Comparison of ENCODE assay signal across 8 cellular contexts in genomic region chr19:7670150-7670784, GRCh38. TPM values are rescaled to one million over a fixed set of nuclear protein-coding genes. Genes with fewer than 3 reads are reported as not detected.
DNase-seq lines count a peak whose midpoint lies in the region; ATAC-seq, FAIRE-seq and TF ChIP-seq lines count a peak whose summit lies in the region.

No MANE protein-coding gene starts in this region.

- FAIRE-seq in A549 (lab: Jason Lieb, UNC) (no peak), HepG2 (lab: Jason Lieb, UNC) (no peak)

- H3K36me3 ChIP-seq in HepG2 (replicated peaks in 1 of 2; ENCODE audit: control insufficient read depth in 1 of 2, insufficient read depth in 2 of 2, low read length in 2 of 2), result no peaks in the 10 kb centered on the region

- peaks cover 0 to 25% of the 10 kb centered on the region in 2 experiments; a peak in 1 of 5 replicates for H3K27me3 ChIP-seq in HepG2 (ENCODE audit: control insufficient read depth in 1 of 2, insufficient read depth in 2 of 2, low read length in 2 of 2)

- intact Hi-C loops in activated naive CD4-positive, alpha-beta T cell treated with anti-CD3 and anti-CD28 coated beads for 36 hours (cut with micrococcal nuclease), result no loop called here
- intact Hi-C loops in HepG2 (cut with micrococcal nuclease; ENCODE audit: unreplicated experiment), result no loop called here

- no peak for TF ChIP-seq RAD21 in A549 (conservative IDR thresholded peaks at IDR 0.05 in 1 of 2, IDR thresholded peaks at IDR 0.05 in 1 of 2)
- TF ChIP-seq RAD21 in HepG2 (CRISPR knock-in tag; IDR thresholded peaks at IDR 0.05), result no peak

- H3K9me3 ChIP-seq in A549 (peaks cover 5% of the 10 kb centered on the region; the same call in 1 of the 3 replicates), HepG2 (ENCODE audit: low read length) (no peaks in the 10 kb centered on the region)

- H3K79me2 ChIP-seq in HepG2 (ENCODE audit: insufficient read depth, low read length), result no peaks in the 10 kb centered on the region

- H3K4me1 ChIP-seq in A549 (no peaks in the 10 kb centered on the region), HepG2 (ENCODE audit: insufficient read depth, low read length) (no peaks in the 10 kb centered on the region)

- no peaks in the 10 kb centered on the region for H3K9me3 Mint-ChIP-seq in activated naive CD4-positive, alpha-beta T cell treated with anti-CD3 and anti-CD28 coated beads for 36 hours

- no TSS peak for BruUV-seq in HepG2 (replicated peaks; lab: Mats Ljungman, UMichigan)

- peaks cover 23% of the 10 kb centered on the region for H3K27me3 Mint-ChIP-seq in activated naive CD4-positive, alpha-beta T cell treated with anti-CD3 and anti-CD28 coated beads for 36 hours (ENCODE audit: low read depth)

- H3K9ac ChIP-seq in HepG2 (ENCODE audit: insufficient read depth, low read depth, low read length), result no peak overlapping the region

- H3K4me3 Mint-ChIP-seq in activated naive CD4-positive, alpha-beta T cell treated with anti-CD3 and anti-CD28 coated beads for 36 hours, result peak overlapping the region; percentile 58

- no peaks in the 10 kb centered on the region for H4K20me1 ChIP-seq in HepG2 (ENCODE audit: insufficient read depth, low read length)

- no peak overlapping the region for H2AFZ ChIP-seq in HepG2 (ENCODE audit: low read length)

- TF ChIP-seq CTCF in A549 (IDR thresholded peaks at IDR 0.05), result no peak
- no peak for TF ChIP-seq CTCF in GM12864 (IDR thresholded peaks at IDR 0.05; ENCODE audit: low read depth, low read length, missing control alignments)
- TF ChIP-seq CTCF in HepG2 (CRISPR knock-in tag; IDR thresholded peaks at IDR 0.05), result no peak

- H3K4me3 ChIP-seq in A549, result peak overlapping the region; percentile 27; the same call in 2 of the 3 replicates
- H3K4me3 ChIP-seq in GM12864 (ENCODE audit: low read depth, low read length), result peak overlapping the region; percentile 18
- peak overlapping the region in 1 of 3 experiments; percentile 23; a peak in 1 of 6 replicates for H3K4me3 ChIP-seq in HepG2 (replicated peaks in 1 of 3; ENCODE audit: insufficient read depth in 1 of 3, low read depth in 2 of 3, low read length in 3 of 3)

- CTCF ChIA-PET in A549 (lab: Yijun Ruan, JAX), result interaction anchor here (1.1 to 5.7 kb wide), 4 partner anchors 10 to 130 kb away, joined by 3 to 34 read pairs (median 4); partner anchors contain the start of gene TRAPPC5
- CTCF ChIA-PET in activated naive CD4-positive, alpha-beta T cell treated with anti-CD3 and anti-CD28 coated beads for 36 hours (lab: Charles Lee), result interaction anchor here (0.9 to 3.3 kb wide), 4 partner anchors 10 to 55 kb away, joined by 5 to 21 read pairs (median 6); partner anchors contain the start of gene TRAPPC5
- CTCF ChIA-PET in HepG2 (lab: Yijun Ruan, JAX; ENCODE audit: low intra/inter-chr PET ratio, low total read pairs), result no interaction called here

- no peak for DNase-seq in A549 (ENCODE audit: low read depth in 1 of 2, low spot score in 1 of 2)
- no peak for DNase-seq in GM12864 (ENCODE audit: low read depth)
- peak; percentile 47 for DNase-seq in activated naive CD4-positive, alpha-beta T cell treated with anti-CD3 and anti-CD28 coated beads for 36 hours
- DNase-seq in HepG2 (ENCODE audit: low spot score), result no peak
- no peak for DNase-seq in HuH-7.5 (ENCODE audit: low spot score)
- no peak for DNase-seq in epidermal melanocyte (ENCODE audit: insufficient read length, low spot score)

- POLR2A ChIA-PET in A549 (lab: Yijun Ruan, JAX) (no interaction called here), HepG2 (lab: Yijun Ruan, JAX) (no interaction called here)

- ATAC-seq in A549, result peak; percentile 10 to 32; a peak in 2 of 6 replicates
- ATAC-seq in HepG2, result peak; percentile 18; the same call in 2 of the 3 replicates
- ATAC-seq in HG02852 (IDR thresholded peaks at IDR 0.05; ENCODE audit: unreplicated experiment), result no peak
- no peak for ATAC-seq in HG03097 (IDR thresholded peaks at IDR 0.05; ENCODE audit: low FRiP score, unreplicated experiment)

- no peaks in the 10 kb centered on the region for H3K36me3 Mint-ChIP-seq in activated naive CD4-positive, alpha-beta T cell treated with anti-CD3 and anti-CD28 coated beads for 36 hours (ENCODE audit: low read depth)

- TF ChIP-seq POLR2A in A549 (IDR thresholded peaks at IDR 0.05; ENCODE audit: low read length) (no peak), HepG2 (IDR thresholded peaks at IDR 0.05; ENCODE audit: insufficient read depth in 1 of 2, low read depth in 2 of 2, low read length in 2 of 2) (no peak)

- H3K27ac Mint-ChIP-seq in activated naive CD4-positive, alpha-beta T cell treated with anti-CD3 and anti-CD28 coated beads for 36 hours, result no peak overlapping the region

- WGBS in A549 (ENCODE audit: missing lambda C conversion rate), result 16% methylated on average over 20 of the region's 43 CpGs
- WGBS in HepG2 (ENCODE audit: low lambda C conversion rate), result 50% methylated on average over 4 of the region's 43 CpGs

- peaks cover 14% of the 10 kb centered on the region for H3K4me1 Mint-ChIP-seq in activated naive CD4-positive, alpha-beta T cell treated with anti-CD3 and anti-CD28 coated beads for 36 hours (ENCODE audit: low read depth)

- TF ChIP-seq EP300 in A549 (IDR thresholded peaks at IDR 0.05), result no peak
- no peak for TF ChIP-seq EP300 in HepG2 (IDR thresholded peaks at IDR 0.05; ENCODE audit: low read depth in 2 of 2, low read length in 2 of 2)
- TF ChIP-seq EP300 in HepG2 (CRISPR knock-in tag; IDR thresholded peaks at IDR 0.05; ENCODE audit: borderline replicate concordance), result no peak

- in situ Hi-C loops in HepG2 (cut with HindIII; ENCODE audit: extremely low pct_ligation_motif_present, low pct_unique_long_range_greater_than_20kb), result no loop called here

- H3K4me2 ChIP-seq in A549, result peak overlapping the region; percentile 63
- peak overlapping the region; percentile 57 for H3K4me2 ChIP-seq in HepG2 (ENCODE audit: low read depth, low read length)

- H3K27ac ChIP-seq in A549 (no peak overlapping the region), HepG2 (ENCODE audit: extremely low read length, insufficient read depth, low read length) (no peak overlapping the region)

RNA-seq across cellular contexts. Expression of gene RETN, which starts 1.4 kb away (rescaled TPM):
- polyA plus RNA-seq in A549 (2011; rRNA removed) (not detected in 2 replicates), A549 (2017; fragmentation: RNase III; extraction: RNeasy Plus Mini Kit Qiagen cat#74134 plus additional on column Dnase treatment) (not detected in 3 replicates), HepG2 (2011; rRNA removed) (not detected in 2 replicates)
- not detected in 2 replicates for polyA plus RNA-seq in A549 (2012; cell fraction: cytosol; rRNA removed)
- polyA plus RNA-seq in A549 (2012; cell fraction: nucleus; rRNA removed), result not detected in 2 replicates
- polyA minus RNA-seq in A549 (2011; rRNA and poly(A)+ RNA removed), result not detected in 2 replicates
- not detected for total RNA-seq in activated naive CD4-positive, alpha-beta T cell treated with anti-CD3 and anti-CD28 coated beads for 36 hours
- not detected in 2 replicates for total RNA-seq in HepG2 (2016; rRNA removed; fragmentation: Illumina TruSeq; extraction: Trizol)
- total RNA-seq in HepG2 (2016; cell fraction: cytosol; rRNA removed; fragmentation: Illumina TruSeq; extraction: Trizol; ENCODE audit: low read depth), result not detected in 2 replicates
- total RNA-seq in HepG2 (2016; cell fraction: insoluble cytoplasmic fraction; rRNA removed; fragmentation: Illumina TruSeq; extraction: Trizol), result not detected in 2 replicates
- not detected in 2 replicates for total RNA-seq in HepG2 (2016; cell fraction: membrane; rRNA removed; fragmentation: Illumina TruSeq; extraction: Trizol)
- total RNA-seq in HepG2 (2016; cell fraction: nucleus; rRNA removed; fragmentation: Illumina TruSeq; extraction: Trizol), result not detected in 2 replicates
- not detected in 2 replicates for polyA plus RNA-seq in HepG2 (2011; cell fraction: cytosol; rRNA removed)
- polyA plus RNA-seq in HepG2 (2011; cell fraction: nucleus; rRNA removed), result not detected in 2 replicates
- not detected in 2 replicates for polyA plus RNA-seq in HepG2 (2012)
- polyA plus RNA-seq in HepG2 (2016; cell fraction: cytosol; fragmentation: Illumina TruSeq; extraction: Trizol; ENCODE audit: low read depth), result not detected in 2 replicates
- polyA plus RNA-seq in HepG2 (2016; cell fraction: insoluble cytoplasmic fraction; fragmentation: Illumina TruSeq; extraction: Trizol; ENCODE audit: low read depth), result not detected in 2 replicates
- not detected in 2 replicates for polyA plus RNA-seq in HepG2 (2016; cell fraction: membrane; fragmentation: Illumina TruSeq; extraction: Trizol; ENCODE audit: low read depth)
- not detected in 2 replicates for polyA plus RNA-seq in HepG2 (2016; cell fraction: nucleus; fragmentation: Illumina TruSeq; extraction: Trizol; ENCODE audit: insufficient read depth, low read depth)
- not detected in 2 replicates for polyA minus RNA-seq in HepG2 (2011; rRNA and poly(A)+ RNA removed; ENCODE audit: low replicate concordance)
- not detected in 2 replicates for polyA minus RNA-seq in HepG2 (2011; cell fraction: cytosol; rRNA and poly(A)+ RNA removed)
- polyA minus RNA-seq in HepG2 (2011; cell fraction: nucleus; rRNA and poly(A)+ RNA removed), result not detected in 2 replicates

RNA-seq across cellular contexts. Expression of gene MCEMP1, which starts 6.6 kb away (rescaled TPM):
- 0.05 and 0.17 TPM in 2 replicates for polyA plus RNA-seq in A549 (2011; rRNA removed)
- not detected in 2 replicates for polyA plus RNA-seq in A549 (2012; cell fraction: cytosol; rRNA removed)
- not detected in 2 replicates for polyA plus RNA-seq in A549 (2012; cell fraction: nucleus; rRNA removed)
- not detected in 3 replicates for polyA plus RNA-seq in A549 (2017; fragmentation: RNase III; extraction: RNeasy Plus Mini Kit Qiagen cat#74134 plus additional on column Dnase treatment)
- polyA minus RNA-seq in A549 (2011; rRNA and poly(A)+ RNA removed), result not detected in 2 replicates
- total RNA-seq in activated naive CD4-positive, alpha-beta T cell treated with anti-CD3 and anti-CD28 coated beads for 36 hours, result not detected
- not detected in 2 replicates for total RNA-seq in HepG2 (2016; rRNA removed; fragmentation: Illumina TruSeq; extraction: Trizol)
- not detected in 2 replicates for total RNA-seq in HepG2 (2016; cell fraction: cytosol; rRNA removed; fragmentation: Illumina TruSeq; extraction: Trizol; ENCODE audit: low read depth)
- not detected in 2 replicates for total RNA-seq in HepG2 (2016; cell fraction: insoluble cytoplasmic fraction; rRNA removed; fragmentation: Illumina TruSeq; extraction: Trizol)
- not detected in 2 replicates for total RNA-seq in HepG2 (2016; cell fraction: membrane; rRNA removed; fragmentation: Illumina TruSeq; extraction: Trizol)
- not detected in 2 replicates for total RNA-seq in HepG2 (2016; cell fraction: nucleus; rRNA removed; fragmentation: Illumina TruSeq; extraction: Trizol)
- polyA plus RNA-seq in HepG2 (2011; rRNA removed), result not detected in 2 replicates
- 0.04 TPM in 1 of 2 replicates, not detected in the other for polyA plus RNA-seq in HepG2 (2011; cell fraction: cytosol; rRNA removed)
- polyA plus RNA-seq in HepG2 (2011; cell fraction: nucleus; rRNA removed), result not detected in 2 replicates
- not detected in 2 replicates for polyA plus RNA-seq in HepG2 (2012)
- not detected in 2 replicates for polyA plus RNA-seq in HepG2 (2016; cell fraction: cytosol; fragmentation: Illumina TruSeq; extraction: Trizol; ENCODE audit: low read depth)
- polyA plus RNA-seq in HepG2 (2016; cell fraction: insoluble cytoplasmic fraction; fragmentation: Illumina TruSeq; extraction: Trizol; ENCODE audit: low read depth), result not detected in 2 replicates
- not detected in 2 replicates for polyA plus RNA-seq in HepG2 (2016; cell fraction: membrane; fragmentation: Illumina TruSeq; extraction: Trizol; ENCODE audit: low read depth)
- not detected in 2 replicates for polyA plus RNA-seq in HepG2 (2016; cell fraction: nucleus; fragmentation: Illumina TruSeq; extraction: Trizol; ENCODE audit: insufficient read depth, low read depth)
- not detected in 2 replicates for polyA minus RNA-seq in HepG2 (2011; rRNA and poly(A)+ RNA removed; ENCODE audit: low replicate concordance)
- not detected in 2 replicates for polyA minus RNA-seq in HepG2 (2011; cell fraction: cytosol; rRNA and poly(A)+ RNA removed)
- polyA minus RNA-seq in HepG2 (2011; cell fraction: nucleus; rRNA and poly(A)+ RNA removed), result not detected in 2 replicates

RNA-seq across cellular contexts. Expression of gene TRAPPC5, which starts 10.4 kb away (rescaled TPM):
- 23.8 and 31.6 TPM in 2 replicates for polyA plus RNA-seq in A549 (2011; rRNA removed)
- 85.4 and 117 TPM in 2 replicates for polyA plus RNA-seq in A549 (2012; cell fraction: cytosol; rRNA removed)
- 33.9 and 87.2 TPM in 2 replicates for polyA plus RNA-seq in A549 (2012; cell fraction: nucleus; rRNA removed)
- 50.9 to 60.8 TPM (median 59.8 TPM) in 3 replicates for polyA plus RNA-seq in A549 (2017; fragmentation: RNase III; extraction: RNeasy Plus Mini Kit Qiagen cat#74134 plus additional on column Dnase treatment)
- 11.0 and 14.7 TPM in 2 replicates for polyA minus RNA-seq in A549 (2011; rRNA and poly(A)+ RNA removed)
- 10 to 100 TPM; 74.7 to 82.4 TPM for total RNA-seq in activated naive CD4-positive, alpha-beta T cell treated with anti-CD3 and anti-CD28 coated beads for 36 hours
- 74.8 and 78.7 TPM in 2 replicates for total RNA-seq in HepG2 (2016; rRNA removed; fragmentation: Illumina TruSeq; extraction: Trizol)
- total RNA-seq in HepG2 (2016; cell fraction: cytosol; rRNA removed; fragmentation: Illumina TruSeq; extraction: Trizol; ENCODE audit: low read depth), result 73.7 and 88.2 TPM in 2 replicates
- 85.8 and 87.4 TPM in 2 replicates for total RNA-seq in HepG2 (2016; cell fraction: insoluble cytoplasmic fraction; rRNA removed; fragmentation: Illumina TruSeq; extraction: Trizol)
- 66.2 and 93.1 TPM in 2 replicates for total RNA-seq in HepG2 (2016; cell fraction: membrane; rRNA removed; fragmentation: Illumina TruSeq; extraction: Trizol)
- 38.3 and 41.5 TPM in 2 replicates for total RNA-seq in HepG2 (2016; cell fraction: nucleus; rRNA removed; fragmentation: Illumina TruSeq; extraction: Trizol)
- 38.5 and 53.6 TPM in 2 replicates for polyA plus RNA-seq in HepG2 (2011; rRNA removed)
- polyA plus RNA-seq in HepG2 (2011; cell fraction: cytosol; rRNA removed), result 23.1 and 50.4 TPM in 2 replicates
- polyA plus RNA-seq in HepG2 (2011; cell fraction: nucleus; rRNA removed), result 17.6 and 18.8 TPM in 2 replicates
- polyA plus RNA-seq in HepG2 (2012), result 25.3 and 48.3 TPM in 2 replicates
- 68.2 and 80.1 TPM in 2 replicates for polyA plus RNA-seq in HepG2 (2016; cell fraction: cytosol; fragmentation: Illumina TruSeq; extraction: Trizol; ENCODE audit: low read depth)
- 78.0 and 80.4 TPM in 2 replicates for polyA plus RNA-seq in HepG2 (2016; cell fraction: insoluble cytoplasmic fraction; fragmentation: Illumina TruSeq; extraction: Trizol; ENCODE audit: low read depth)
- 55.0 and 69.6 TPM in 2 replicates for polyA plus RNA-seq in HepG2 (2016; cell fraction: membrane; fragmentation: Illumina TruSeq; extraction: Trizol; ENCODE audit: low read depth)
- polyA plus RNA-seq in HepG2 (2016; cell fraction: nucleus; fragmentation: Illumina TruSeq; extraction: Trizol; ENCODE audit: insufficient read depth, low read depth), result 68.2 and 71.7 TPM in 2 replicates
- polyA minus RNA-seq in HepG2 (2011; rRNA and poly(A)+ RNA removed; ENCODE audit: low replicate concordance), result 46.6 and 82.5 TPM in 2 replicates
- 36.2 and 41.8 TPM in 2 replicates for polyA minus RNA-seq in HepG2 (2011; cell fraction: cytosol; rRNA and poly(A)+ RNA removed)
- polyA minus RNA-seq in HepG2 (2011; cell fraction: nucleus; rRNA and poly(A)+ RNA removed), result 1.1 and 1.3 TPM in 2 replicates

RNA-seq across cellular contexts. Expression of gene FCER2, which starts 31.7 kb away (rescaled TPM):
- polyA plus RNA-seq in A549 (2011; rRNA removed), result not detected in 2 replicates
- not detected in 2 replicates for polyA plus RNA-seq in A549 (2012; cell fraction: cytosol; rRNA removed)
- polyA plus RNA-seq in A549 (2012; cell fraction: nucleus; rRNA removed), result not detected in 2 replicates
- not detected in 3 replicates for polyA plus RNA-seq in A549 (2017; fragmentation: RNase III; extraction: RNeasy Plus Mini Kit Qiagen cat#74134 plus additional on column Dnase treatment)
- polyA minus RNA-seq in A549 (2011; rRNA and poly(A)+ RNA removed), result not detected in 2 replicates
- total RNA-seq in activated naive CD4-positive, alpha-beta T cell treated with anti-CD3 and anti-CD28 coated beads for 36 hours, result under 1 TPM; 0.86 to 0.89 TPM
- total RNA-seq in HepG2 (2016; rRNA removed; fragmentation: Illumina TruSeq; extraction: Trizol), result not detected in 2 replicates
- not detected in 2 replicates for total RNA-seq in HepG2 (2016; cell fraction: cytosol; rRNA removed; fragmentation: Illumina TruSeq; extraction: Trizol; ENCODE audit: low read depth)
- not detected in 2 replicates for total RNA-seq in HepG2 (2016; cell fraction: insoluble cytoplasmic fraction; rRNA removed; fragmentation: Illumina TruSeq; extraction: Trizol)
- total RNA-seq in HepG2 (2016; cell fraction: membrane; rRNA removed; fragmentation: Illumina TruSeq; extraction: Trizol), result not detected in 2 replicates
- total RNA-seq in HepG2 (2016; cell fraction: nucleus; rRNA removed; fragmentation: Illumina TruSeq; extraction: Trizol), result not detected in 2 replicates
- not detected in 2 replicates for polyA plus RNA-seq in HepG2 (2011; rRNA removed)
- 0.03 TPM in 1 of 2 replicates, not detected in the other for polyA plus RNA-seq in HepG2 (2011; cell fraction: cytosol; rRNA removed)
- 0.09 TPM in 1 of 2 replicates, not detected in the other for polyA plus RNA-seq in HepG2 (2011; cell fraction: nucleus; rRNA removed)
- not detected in 2 replicates for polyA plus RNA-seq in HepG2 (2012)
- polyA plus RNA-seq in HepG2 (2016; cell fraction: cytosol; fragmentation: Illumina TruSeq; extraction: Trizol; ENCODE audit: low read depth), result not detected in 2 replicates
- polyA plus RNA-seq in HepG2 (2016; cell fraction: insoluble cytoplasmic fraction; fragmentation: Illumina TruSeq; extraction: Trizol; ENCODE audit: low read depth), result not detected in 2 replicates
- polyA plus RNA-seq in HepG2 (2016; cell fraction: membrane; fragmentation: Illumina TruSeq; extraction: Trizol; ENCODE audit: low read depth), result not detected in 2 replicates
- not detected in 2 replicates for polyA plus RNA-seq in HepG2 (2016; cell fraction: nucleus; fragmentation: Illumina TruSeq; extraction: Trizol; ENCODE audit: insufficient read depth, low read depth)
- 0.14 TPM in 1 of 2 replicates, not detected in the other for polyA minus RNA-seq in HepG2 (2011; rRNA and poly(A)+ RNA removed; ENCODE audit: low replicate concordance)
- not detected in 2 replicates for polyA minus RNA-seq in HepG2 (2011; cell fraction: cytosol; rRNA and poly(A)+ RNA removed)
- not detected in 2 replicates for polyA minus RNA-seq in HepG2 (2011; cell fraction: nucleus; rRNA and poly(A)+ RNA removed)

RNA-seq across cellular contexts. Expression of gene STXBP2, which starts 33.4 kb away (rescaled TPM):
- polyA plus RNA-seq in A549 (2011; rRNA removed) (44.4 and 47.2 TPM in 2 replicates), A549 (2017; fragmentation: RNase III; extraction: RNeasy Plus Mini Kit Qiagen cat#74134 plus additional on column Dnase treatment) (39.4 to 47.6 TPM (median 41.4 TPM) in 3 replicates), HepG2 (2011; rRNA removed) (40.1 and 48.7 TPM in 2 replicates)
- 57.5 and 63.0 TPM in 2 replicates for polyA plus RNA-seq in A549 (2012; cell fraction: cytosol; rRNA removed)
- polyA plus RNA-seq in A549 (2012; cell fraction: nucleus; rRNA removed), result 163 and 178 TPM in 2 replicates
- 129 and 144 TPM in 2 replicates for polyA minus RNA-seq in A549 (2011; rRNA and poly(A)+ RNA removed)
- 10 to 100 TPM; 88.4 to 92.4 TPM for total RNA-seq in activated naive CD4-positive, alpha-beta T cell treated with anti-CD3 and anti-CD28 coated beads for 36 hours
- total RNA-seq in HepG2 (2016; rRNA removed; fragmentation: Illumina TruSeq; extraction: Trizol), result 17.8 and 22.8 TPM in 2 replicates
- 12.7 and 13.5 TPM in 2 replicates for total RNA-seq in HepG2 (2016; cell fraction: cytosol; rRNA removed; fragmentation: Illumina TruSeq; extraction: Trizol; ENCODE audit: low read depth)
- 15.9 and 23.8 TPM in 2 replicates for total RNA-seq in HepG2 (2016; cell fraction: insoluble cytoplasmic fraction; rRNA removed; fragmentation: Illumina TruSeq; extraction: Trizol)
- total RNA-seq in HepG2 (2016; cell fraction: membrane; rRNA removed; fragmentation: Illumina TruSeq; extraction: Trizol), result 11.9 and 13.6 TPM in 2 replicates
- 18.1 and 19.5 TPM in 2 replicates for total RNA-seq in HepG2 (2016; cell fraction: nucleus; rRNA removed; fragmentation: Illumina TruSeq; extraction: Trizol)
- polyA plus RNA-seq in HepG2 (2011; cell fraction: cytosol; rRNA removed), result 28.8 and 41.8 TPM in 2 replicates
- polyA plus RNA-seq in HepG2 (2011; cell fraction: nucleus; rRNA removed), result 344 and 378 TPM in 2 replicates
- 61.3 and 71.5 TPM in 2 replicates for polyA plus RNA-seq in HepG2 (2012)
- 9.5 and 12.3 TPM in 2 replicates for polyA plus RNA-seq in HepG2 (2016; cell fraction: cytosol; fragmentation: Illumina TruSeq; extraction: Trizol; ENCODE audit: low read depth)
- polyA plus RNA-seq in HepG2 (2016; cell fraction: insoluble cytoplasmic fraction; fragmentation: Illumina TruSeq; extraction: Trizol; ENCODE audit: low read depth), result 22.4 and 26.4 TPM in 2 replicates
- 9.5 and 10.0 TPM in 2 replicates for polyA plus RNA-seq in HepG2 (2016; cell fraction: membrane; fragmentation: Illumina TruSeq; extraction: Trizol; ENCODE audit: low read depth)
- polyA plus RNA-seq in HepG2 (2016; cell fraction: nucleus; fragmentation: Illumina TruSeq; extraction: Trizol; ENCODE audit: insufficient read depth, low read depth), result 69.3 and 73.8 TPM in 2 replicates
- 121 and 178 TPM in 2 replicates for polyA minus RNA-seq in HepG2 (2011; rRNA and poly(A)+ RNA removed; ENCODE audit: low replicate concordance)
- 22.7 and 26.7 TPM in 2 replicates for polyA minus RNA-seq in HepG2 (2011; cell fraction: cytosol; rRNA and poly(A)+ RNA removed)
- 70.0 and 76.8 TPM in 2 replicates for polyA minus RNA-seq in HepG2 (2011; cell fraction: nucleus; rRNA and poly(A)+ RNA removed)

Comparison
In these comparisons a context has a peak if more than half of its experiments do, and no peak if none do; other contexts are left out.
1. ATAC-seq: peak in A549 (2 of 2) and HepG2 (single experiment); none in HG02852 (single experiment) and HG03097 (single experiment).
2. Of the 38 proteins assayed by ChIP-seq in both HepG2 and A549: peak only in HepG2: MAX; only in A549: none; in both: none; in neither: 37.